16 cellular contexts compared by ENCODE assay signal in genomic region chr13:50389726-50390125, GRCh38.
DNase-seq lines count a peak whose midpoint lies in the region; ATAC-seq, FAIRE-seq and TF ChIP-seq lines count a peak whose summit lies in the region.
"Had no signal": no experiment of that assay in that cellular context is flagged by ENCODE, and none has a peak within 500 bp of the region (broad histone marks: within the 10 kb centered on the region; RNA-seq: fewer than 3 reads in every experiment).

No MANE protein-coding gene starts in this region.

- ATAC-seq in GM23338, result no peak
- ATAC-seq in activated CD4-positive, alpha-beta T cell treated with anti-CD3 and anti-CD28 coated beads for 36 hours, result no peak

- H2AFZ ChIP-seq in GM23338 (no peak overlapping the region), astrocyte (ENCODE audit: low read depth, low read length) (no peak overlapping the region)

- no peak for FAIRE-seq in astrocyte (lab: Jason Lieb, UNC)
- no peak for FAIRE-seq in GM12891 (lab: Jason Lieb, UNC)
- FAIRE-seq: kidney had no signal

- CTCF ChIA-PET in activated CD4-positive, alpha-beta T cell treated with anti-CD3 and anti-CD28 coated beads for 36 hours (lab: Charles Lee), result no interaction called here

- H3K27me3 Mint-ChIP-seq in GM23338 (ENCODE audit: insufficient read depth, low read depth, poor library complexity) (peaks cover 4% of the 10 kb centered on the region), astrocyte (ENCODE audit: low read depth, unreplicated experiment) (no peaks in the 10 kb centered on the region)
- H3K27me3 Mint-ChIP-seq in activated CD4-positive, alpha-beta T cell treated with anti-CD3 and anti-CD28 coated beads for 36 hours, result no peaks in the 10 kb centered on the region
- H3K27me3 Mint-ChIP-seq: B cell had no signal

- H3K27ac Mint-ChIP-seq in GM23338 (0 out of 2 replicates have a peak overlapping the region, but pooled peaks have one; percentile 29), astrocyte (ENCODE audit: unreplicated experiment) (peak overlapping the region; percentile 34)
- no peak overlapping the region for H3K27ac Mint-ChIP-seq in activated CD4-positive, alpha-beta T cell treated with anti-CD3 and anti-CD28 coated beads for 36 hours
- H3K27ac Mint-ChIP-seq: activated naive CD4-positive, alpha-beta T cell treated with anti-CD3 and anti-CD28 coated beads for 36 hours; B cell had no signal

- TF ChIP-seq CTCF in GM23338 (conservative IDR thresholded peaks at IDR 0.05; ENCODE audit: low read depth in 2 of 2), result no peak
- TF ChIP-seq CTCF in astrocyte (IDR thresholded peaks at IDR 0.05; ENCODE audit: insufficient read depth, low read depth, low read length), result no peak

- 0 out of 2 replicates have a peak, but pooled peaks cover 4% of the 10 kb centered on the region for H3F3A ChIP-seq in GM23338 (replicated peaks; ENCODE audit: low read depth)

- H3K9me2 ChIP-seq in GM23338 (ENCODE audit: insufficient read depth), result 0 out of 2 replicates have a peak, but pooled peaks cover 5% of the 10 kb centered on the region

- H3K4me2 ChIP-seq in GM23338 (peak overlapping the region; percentile 41; the same call in 1 of the 2 replicates), astrocyte (ENCODE audit: low read length) (no peak overlapping the region)

- POLR2A ChIA-PET in activated CD4-positive, alpha-beta T cell treated with anti-CD3 and anti-CD28 coated beads for 36 hours (lab: Charles Lee), result no interaction called here

- no peaks in the 10 kb centered on the region for H3K9me3 ChIP-seq in astrocyte (ENCODE audit: insufficient read depth, low read depth, low read length)
- no peaks in the 10 kb centered on the region for H3K9me3 ChIP-seq in effector memory CD4-positive, alpha-beta T cell (ENCODE audit: control insufficient read depth, low read length)

- H3K9me3 Mint-ChIP-seq in GM23338, result no peaks in the 10 kb centered on the region
- H3K9me3 Mint-ChIP-seq in astrocyte (ENCODE audit: unreplicated experiment), result peaks cover 4% of the 10 kb centered on the region
- no peaks in the 10 kb centered on the region for H3K9me3 Mint-ChIP-seq in activated CD4-positive, alpha-beta T cell treated with anti-CD3 and anti-CD28 coated beads for 36 hours (ENCODE audit: low read depth)
- H3K9me3 Mint-ChIP-seq: activated naive CD4-positive, alpha-beta T cell treated with anti-CD3 and anti-CD28 coated beads for 36 hours; brain had no signal

- intact Hi-C loops in activated CD4-positive, alpha-beta T cell treated with anti-CD3 and anti-CD28 coated beads for 36 hours (cut with DNase I, micrococcal nuclease), result loop anchor here in 1 of 2 experiments (5.0 kb wide), 1 partner anchor 413 kb away; no protein-coding TSS in a partner anchor

- H3K27ac ChIP-seq in GM23338 (ENCODE audit: low read depth), result no peak overlapping the region
- no peak overlapping the region for H3K27ac ChIP-seq in astrocyte (ENCODE audit: low read depth, low read length)
- no peak overlapping the region for H3K27ac ChIP-seq in effector memory CD4-positive, alpha-beta T cell (ENCODE audit: insufficient read depth, low read length, poor library complexity, severe bottlenecking)

- H3K4me1 ChIP-seq in GM23338 (ENCODE audit: insufficient read depth) (peaks cover 61% of the 10 kb centered on the region), astrocyte (ENCODE audit: insufficient read depth, low read length) (no peaks in the 10 kb centered on the region)
- H3K4me1 ChIP-seq in effector memory CD4-positive, alpha-beta T cell (ENCODE audit: control insufficient read depth, insufficient read depth, low read length, poor library complexity, severe bottlenecking), result no peaks in the 10 kb centered on the region

- DNase-seq in GM23338 (ENCODE audit: low spot score) (no peak), NCI-H2107 treated with DMSO at 0.1 percent for 48 hours (lab: John Stamatoyannopoulos, UW; ENCODE audit: unreplicated experiment) (peak; percentile 55), astrocyte (ENCODE audit: low read depth) (no peak), pulmonary artery endothelial cell (ENCODE audit: low read depth, low spot score) (peak; percentile 68), GM12891 (ENCODE audit: insufficient read length, low spot score) (no peak)
- DNase-seq in activated CD4-positive, alpha-beta T cell treated with anti-CD3 and anti-CD28 coated beads for 36 hours, result no peak
- DNase-seq in effector memory CD4-positive, alpha-beta T cell, result no peak
- DNase-seq: activated CD4-positive, alpha-beta T cell treated with anti-CD3 and anti-CD28 coated beads for 48 hours; activated CD8-positive, alpha-beta memory T cell treated with anti-CD3 and anti-CD28 coated beads, Interleukin-2, amount 50 U/mL, for 48 hours; activated naive CD4-positive, alpha-beta T cell treated with anti-CD3 and anti-CD28 coated beads for 36 hours; kidney; stimulated activated CD4-positive, alpha-beta T cell treated with anti-CD3 and anti-CD28 coated beads, Interleukin-4, amount 100 ng/mL, for 24 hours; stimulated activated CD8-positive, alpha-beta memory T cell treated with anti-CD3 and anti-CD28 coated beads, Interleukin-4, amount 100 ng/mL, for 48 hours had no signal

- no peaks in the 10 kb centered on the region for H3K36me3 ChIP-seq in GM23338 (ENCODE audit: insufficient read depth)
- H3K36me3 ChIP-seq in astrocyte (ENCODE audit: insufficient read depth, low read length), result no peaks in the 10 kb centered on the region
- no peaks in the 10 kb centered on the region for H3K36me3 ChIP-seq in effector memory CD4-positive, alpha-beta T cell (ENCODE audit: control insufficient read depth, insufficient read depth, low read length)

- H3K4me3 ChIP-seq in GM23338 (no peak overlapping the region), astrocyte (ENCODE audit: insufficient read depth, low read depth, low read length) (no peak overlapping the region)
- no peak overlapping the region for H3K4me3 ChIP-seq in effector memory CD4-positive, alpha-beta T cell (ENCODE audit: insufficient read depth, low read depth, low read length, poor library complexity, severe bottlenecking)
- H3K4me3 ChIP-seq: SK-N-MC had no signal

- H3K4me1 Mint-ChIP-seq in GM23338, result peaks cover 49% of the 10 kb centered on the region
- H3K4me1 Mint-ChIP-seq in astrocyte (ENCODE audit: low read depth, unreplicated experiment), result peaks cover 20% of the 10 kb centered on the region
- H3K4me1 Mint-ChIP-seq in activated CD4-positive, alpha-beta T cell treated with anti-CD3 and anti-CD28 coated beads for 36 hours, result no peaks in the 10 kb centered on the region

- no peak overlapping the region for H3K4me3 Mint-ChIP-seq in GM23338
- no peak overlapping the region for H3K4me3 Mint-ChIP-seq in astrocyte (ENCODE audit: unreplicated experiment)
- no peak overlapping the region for H3K4me3 Mint-ChIP-seq in activated CD4-positive, alpha-beta T cell treated with anti-CD3 and anti-CD28 coated beads for 36 hours
- H3K4me3 Mint-ChIP-seq: activated naive CD4-positive, alpha-beta T cell treated with anti-CD3 and anti-CD28 coated beads for 36 hours; B cell; brain had no signal

- H3K36me3 Mint-ChIP-seq in GM23338 (ENCODE audit: low read depth), result no peaks in the 10 kb centered on the region
- no peaks in the 10 kb centered on the region for H3K36me3 Mint-ChIP-seq in astrocyte (ENCODE audit: low read depth, unreplicated experiment)
- H3K36me3 Mint-ChIP-seq in activated CD4-positive, alpha-beta T cell treated with anti-CD3 and anti-CD28 coated beads for 36 hours (ENCODE audit: low read depth), result no peaks in the 10 kb centered on the region
- H3K36me3 Mint-ChIP-seq: brain had no signal

- H3K27me3 ChIP-seq in GM23338 (ENCODE audit: insufficient read depth) (no peaks in the 10 kb centered on the region), astrocyte (ENCODE audit: insufficient read depth, low read length) (no peaks in the 10 kb centered on the region)
- no peaks in the 10 kb centered on the region for H3K27me3 ChIP-seq in effector memory CD4-positive, alpha-beta T cell (replicated peaks; ENCODE audit: control insufficient read depth, insufficient read depth, low read length, poor library complexity, severe bottlenecking)

- H4K20me1 ChIP-seq in GM23338 (replicated peaks; ENCODE audit: insufficient read depth), result no peaks in the 10 kb centered on the region
- no peaks in the 10 kb centered on the region for H4K20me1 ChIP-seq in astrocyte (ENCODE audit: insufficient read depth, low read length)

- H3K79me2 ChIP-seq in GM23338 (replicated peaks; ENCODE audit: insufficient read depth), result no peaks in the 10 kb centered on the region
- no peaks in the 10 kb centered on the region for H3K79me2 ChIP-seq in astrocyte (ENCODE audit: insufficient read depth, low read length)

- TF ChIP-seq POLR2A in GM12891 (IDR thresholded peaks at IDR 0.05; ENCODE audit: low read depth, low read length), result no peak

- H3K9ac ChIP-seq in astrocyte (ENCODE audit: low read length), result no peak overlapping the region

TF ChIP-seq in GM23338, 12 proteins besides CTCF, POLR2A, EP300 and RAD21 (continues in another document):
- TF ChIP-seq EZH2 (IDR thresholded peaks at IDR 0.05; ENCODE audit: low read depth, unreplicated experiment), result no peak
- no peak for TF ChIP-seq POLR2AphosphoS5 (IDR thresholded peaks at IDR 0.05; ENCODE audit: low read depth)
- TF ChIP-seq ETS1 (IDR thresholded peaks at IDR 0.05), result no peak
- TF ChIP-seq STAT1 (IDR thresholded peaks at IDR 0.05; ENCODE audit: unreplicated experiment), result no peak

TF ChIP-seq in GM12891, 5 proteins besides CTCF, POLR2A, EP300 and RAD21:
- no peak for TF ChIP-seq POLR2AphosphoS5 (IDR thresholded peaks at IDR 0.05; ENCODE audit: low read depth, low read length)
- no peak for TF ChIP-seq PAX5 (IDR thresholded peaks at IDR 0.05; ENCODE audit: insufficient read depth, low read length, severe bottlenecking)
- TF ChIP-seq SPI1 (IDR thresholded peaks at IDR 0.05; ENCODE audit: low read depth, low read length), result no peak
- no peak for TF ChIP-seq POU2F2 (IDR thresholded peaks at IDR 0.05; ENCODE audit: low read depth, low read length)
- TF ChIP-seq TAF1 (IDR thresholded peaks at IDR 0.05; ENCODE audit: low read depth, low read length), result no peak

Comparison
In these comparisons a context has a peak if more than half of its experiments do, and no peak if none do; other contexts are left out.
1. DNase-seq: peak in NCI-H2107 treated with DMSO at 0.1 percent for 48 hours (single experiment) and pulmonary artery endothelial cell (single experiment); none in GM23338 (single experiment), astrocyte (single experiment), GM12891 (single experiment), activated CD4-positive, alpha-beta T cell treated with anti-CD3 and anti-CD28 coated beads for 36 hours (single experiment) and effector memory CD4-positive, alpha-beta T cell (0 of 3).